Comparison of ENCODE assay signal across 8 cellular contexts in the genomic region with DNA sequence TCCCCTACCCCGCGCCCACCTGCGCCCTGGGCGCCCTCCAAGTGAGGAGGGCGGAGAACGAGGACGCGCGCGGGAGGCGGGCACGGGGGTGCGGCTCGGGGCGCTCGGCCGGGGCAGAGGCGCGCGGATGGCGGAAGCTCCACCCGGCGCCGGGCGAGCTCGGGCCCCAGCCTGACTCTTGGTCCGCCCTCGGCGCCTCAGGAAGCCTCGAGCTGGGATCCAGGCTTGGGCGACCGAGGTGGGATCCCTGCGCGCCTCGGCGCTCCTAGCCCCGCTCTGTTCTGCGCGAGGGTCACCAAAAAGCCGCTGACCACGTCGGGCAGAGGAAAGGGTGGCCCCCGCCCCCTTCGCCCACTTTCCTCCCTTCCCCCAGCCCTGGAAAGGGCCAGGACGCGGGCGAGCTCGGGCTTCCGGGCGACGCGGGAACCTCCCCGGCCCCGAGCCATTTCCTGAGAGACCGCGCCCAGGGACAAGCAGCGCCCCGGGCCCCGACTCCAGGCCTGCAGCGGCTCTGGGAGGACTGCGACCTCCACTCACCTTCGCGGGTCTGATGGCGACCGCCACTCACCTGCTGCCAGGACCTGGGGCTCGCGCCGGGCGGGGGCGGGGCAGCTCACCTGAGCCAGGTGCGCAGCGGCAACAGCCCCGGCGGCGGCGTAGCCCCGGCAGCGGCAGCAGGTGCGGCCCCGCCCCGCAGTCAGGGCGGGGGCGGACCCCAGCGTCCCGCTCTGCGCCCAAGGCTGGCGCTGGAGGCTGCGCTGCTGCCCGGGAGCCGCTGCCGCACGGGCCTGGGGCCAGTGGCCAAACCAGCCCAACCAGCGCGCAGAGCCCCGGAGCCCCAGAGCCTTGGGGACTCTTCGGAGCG. TPM values are rescaled to one million over a fixed set of nuclear protein-coding genes. Genes with fewer than 3 reads are reported as not detected.
A peak's percentile ranks its signal among the peaks of the same experiment; 100 is the strongest.
DNase-seq lines count a peak whose midpoint lies in the region; ATAC-seq, FAIRE-seq and TF ChIP-seq lines count a peak whose summit lies in the region.

No MANE protein-coding gene starts in this region.

- 1% methylated on average over 97 of the region's 97 CpGs for WGBS in HUES64

- peak overlapping the region; percentile 65 for H3K9ac ChIP-seq in HUES64 (ENCODE audit: low read depth, low read length)

- H3K27me3 ChIP-seq in HUES64 (ENCODE audit: insufficient read depth, low read length), result peaks cover 34% of the 10 kb centered on the region
- H3K27me3 ChIP-seq in neutrophil, result peaks cover 52% of the 10 kb centered on the region

- peak; percentile 15 to 43 for ATAC-seq in activated CD4-positive, CD25-positive, alpha-beta regulatory T cell treated with anti-CD3 and anti-CD28 coated beads, Interleukin-2, amount 50 U/mL, for 24 hours
- ATAC-seq in esophagus mucosa (peak; percentile 52), GM21390 (IDR thresholded peaks at IDR 0.05; ENCODE audit: unreplicated experiment) (no peak), GM21447 (IDR thresholded peaks at IDR 0.05; ENCODE audit: unreplicated experiment) (no peak)

- TF ChIP-seq CTCF in C4-2B (conservative IDR thresholded peaks at IDR 0.05) (no peak), neutrophil (IDR thresholded peaks at IDR 0.05) (no peak)

- no peak for DNase-seq in RCC 7860 (ENCODE audit: low spot score)

- H3K36me3 ChIP-seq in HUES64 (ENCODE audit: insufficient read depth, low read length), result no peaks in the 10 kb centered on the region
- no peaks in the 10 kb centered on the region for H3K36me3 ChIP-seq in neutrophil

- FAIRE-seq in RCC 7860 (lab: Jason Lieb, UNC), result no peak

- H3K9me3 ChIP-seq in HUES64 (ENCODE audit: insufficient read depth, low read depth, low read length), result no peaks in the 10 kb centered on the region
- H3K9me3 ChIP-seq in neutrophil, result no peaks in the 10 kb centered on the region

- H3K4me1 ChIP-seq in HUES64 (ENCODE audit: insufficient read depth, low read length) (0 out of 2 replicates have a peak, but pooled peaks cover 3% of the 10 kb centered on the region), neutrophil (ENCODE audit: control insufficient read depth in 1 of 2, insufficient read depth in 1 of 2, low read depth in 1 of 2, low read length in 1 of 2) (peaks cover 33 to 38% of the 10 kb centered on the region in 2 experiments)

- H3K4me3 ChIP-seq in HUES64 (ENCODE audit: low read length) (peak overlapping the region; percentile 68), neutrophil (ENCODE audit: low read depth in 1 of 2, low read length in 1 of 2) (peak overlapping the region; percentile 51 to 65)

- H3K27ac ChIP-seq in C4-2B, result peak overlapping the region; percentile 77
- H3K27ac ChIP-seq in HUES64 (ENCODE audit: low read depth, low read length), result 0 out of 2 replicates have a peak overlapping the region, but pooled peaks have one; percentile 41
- H3K27ac ChIP-seq in neutrophil, result no peak overlapping the region

RNA-seq across cellular contexts. Expression of gene SIGIRR, which starts 2.2 kb away (rescaled TPM):
- 18.0 TPM for polyA plus RNA-seq in HUES64 (2013, experiment 1 of 2)
- polyA plus RNA-seq in HUES64 (2013, experiment 2 of 2), result 18.8 TPM
- 15.4 TPM for total RNA-seq in esophagus mucosa

RNA-seq across cellular contexts. Expression of gene PKP3, which starts 23.0 kb away (rescaled TPM):
- 1.4 TPM for polyA plus RNA-seq in HUES64 (2013, experiment 1 of 2)
- polyA plus RNA-seq in HUES64 (2013, experiment 2 of 2), result 1.6 TPM
- 359 TPM for total RNA-seq in esophagus mucosa

RNA-seq across cellular contexts. Expression of gene ANO9, which starts 24.8 kb away (rescaled TPM):
- polyA plus RNA-seq in HUES64 (2013, experiment 1 of 2), result 2.9 TPM
- 3.7 TPM for polyA plus RNA-seq in HUES64 (2013, experiment 2 of 2)
- total RNA-seq in esophagus mucosa, result 12.8 TPM

RNA-seq across cellular contexts. Expression of gene PTDSS2, which starts 33.1 kb away (rescaled TPM):
- 25.7 TPM for polyA plus RNA-seq in HUES64 (2013, experiment 1 of 2)
- 24.5 TPM for polyA plus RNA-seq in HUES64 (2013, experiment 2 of 2)
- total RNA-seq in esophagus mucosa, result 12.0 TPM

RNA-seq across cellular contexts. Expression of gene B4GALNT4, which starts 47.7 kb away (rescaled TPM):
- 51.8 TPM for polyA plus RNA-seq in HUES64 (2013, experiment 1 of 2)
- 48.1 TPM for polyA plus RNA-seq in HUES64 (2013, experiment 2 of 2)
- 0.32 TPM for total RNA-seq in esophagus mucosa

Comparison
In these comparisons a context has a peak if more than half of its experiments do, and no peak if none do; other contexts are left out.
1. ATAC-seq: peak in activated CD4-positive, CD25-positive, alpha-beta regulatory T cell treated with anti-CD3 and anti-CD28 coated beads, Interleukin-2, amount 50 U/mL, for 24 hours (2 of 2) and esophagus mucosa (single experiment); none in GM21390 (single experiment) and GM21447 (single experiment).